Comparison of ENCODE assay signal across 1 cellular context in the genomic region with DNA sequence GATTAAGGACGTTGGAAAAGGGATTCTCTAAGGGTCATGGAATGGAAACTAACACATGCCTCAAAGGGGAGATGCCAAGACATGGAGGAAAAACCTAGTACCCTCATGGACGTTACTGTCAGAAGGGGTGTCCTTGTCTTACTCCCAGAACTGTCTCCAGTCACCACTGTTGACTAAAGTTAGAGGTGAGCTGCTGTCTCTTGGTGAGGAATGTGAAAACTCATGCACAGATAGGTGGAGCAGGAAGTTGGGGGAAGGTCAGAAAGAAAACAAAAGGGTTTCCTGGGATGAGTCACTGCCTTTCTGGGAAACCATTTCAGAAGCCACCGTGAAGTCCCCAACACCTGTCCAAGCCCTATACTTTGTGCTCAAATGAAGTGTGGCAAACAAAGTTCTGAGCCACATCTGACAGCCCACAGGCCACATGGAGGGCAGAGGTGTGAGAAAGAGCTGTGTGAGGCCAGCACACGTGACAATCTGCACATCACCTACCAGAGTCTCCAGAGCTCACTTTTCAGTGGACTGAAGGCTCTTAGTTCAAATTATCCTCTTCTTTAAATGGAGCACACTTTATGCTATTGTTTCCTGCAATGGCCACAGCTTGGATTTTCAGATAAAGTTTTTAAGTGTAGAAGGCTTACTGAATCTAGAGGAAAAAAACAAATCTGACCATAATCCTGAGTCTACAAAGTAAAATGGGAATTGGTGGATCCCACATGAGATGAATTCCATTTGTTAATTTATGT.
TF ChIP-seq lines count a peak whose summit lies in the region.

No MANE protein-coding gene starts in this region.

TF ChIP-seq in K562, 482 proteins besides CTCF, POLR2A, EP300 and RAD21 (continued from another document and continues in another):
- TF ChIP-seq HCFC1 (IDR thresholded peaks at IDR 0.05; ENCODE audit: low read depth, low read length) (no peak), HMGN3 (IDR thresholded peaks at IDR 0.05; ENCODE audit: borderline replicate concordance, extremely low read depth, insufficient read length, low read depth, low read length) (no peak), SMAD1 (IDR thresholded peaks at IDR 0.05; ENCODE audit: low read depth, low read length, partially characterized antibody) (no peak), HMG20A (CRISPR knock-in tag; conservative IDR thresholded peaks at IDR 0.05) (no peak), ZNF583 (CRISPR knock-in tag; IDR thresholded peaks at IDR 0.05) (peak; percentile 85; the same call in 1 of the 2 replicates), SRSF7 (optimal IDR thresholded peaks at IDR 0.05; ENCODE audit: low read depth, low read length) (no peak), SIN3B (IDR thresholded peaks at IDR 0.05; ENCODE audit: low read depth) (no peak), NFXL1 (CRISPR knock-in tag; IDR thresholded peaks at IDR 0.05) (no peak), ADNP (tag; IDR thresholded peaks at IDR 0.05) (no peak), ZSCAN29 (IDR thresholded peaks at IDR 0.05) (no peak), TFAM (CRISPR knock-in tag; conservative IDR thresholded peaks at IDR 0.05) (no peak), NCOA6 (IDR thresholded peaks at IDR 0.05) (peak; percentile 44; the same call in 1 of the 2 replicates), MYBL2 (IDR thresholded peaks at IDR 0.05; ENCODE audit: low read depth) (no peak), MYBL2 (CRISPR knock-in tag; IDR thresholded peaks at IDR 0.05; ENCODE audit: borderline replicate concordance) (no peak), KAT8 (IDR thresholded peaks at IDR 0.05; ENCODE audit: low read depth) (no peak), XRCC3 (IDR thresholded peaks at IDR 0.05) (no peak), ZBED1 (IDR thresholded peaks at IDR 0.05) (no peak), ZNF184 (CRISPR knock-in tag; IDR thresholded peaks at IDR 0.05) (no peak), PTRF (tag; IDR thresholded peaks at IDR 0.05) (no peak), MTA2 (IDR thresholded peaks at IDR 0.05; ENCODE audit: low read depth) (no peak), CBX3 (IDR thresholded peaks at IDR 0.05; ENCODE audit: borderline replicate concordance in 1 of 2, low read length in 2 of 2) (peak in 1 of 2 experiments; percentile 74; a peak in 1 of 3 replicates), PRPF4 (IDR thresholded peaks at IDR 0.05; ENCODE audit: insufficient read depth, low read depth, low read length, poor library complexity, severe bottlenecking) (no peak), TEAD4 (IDR thresholded peaks at IDR 0.05; ENCODE audit: low read length) (peak; percentile 70), TEAD4 (CRISPR knock-in tag; IDR thresholded peaks at IDR 0.05; ENCODE audit: borderline replicate concordance) (no peak), ZFX (CRISPR knock-in tag; IDR thresholded peaks at IDR 0.05) (no peak), HDAC6 (IDR thresholded peaks at IDR 0.05; ENCODE audit: low read depth, low read length) (no peak), TSC22D4 (tag; IDR thresholded peaks at IDR 0.05) (no peak), KAT7 (CRISPR knock-in tag; IDR thresholded peaks at IDR 0.05; ENCODE audit: borderline replicate concordance) (no peak), NEUROD1 (IDR thresholded peaks at IDR 0.05; ENCODE audit: borderline replicate concordance, low read depth, low read length, partially characterized antibody) (peak; percentile 46), ZNF146 (CRISPR knock-in tag; IDR thresholded peaks at IDR 0.05; ENCODE audit: unreplicated experiment) (no peak), PHF8 (IDR thresholded peaks at IDR 0.05; ENCODE audit: borderline replicate concordance, low read length) (no peak; the same call in 1 of the 2 replicates)
- TF ChIP-seq, protein P1, sequence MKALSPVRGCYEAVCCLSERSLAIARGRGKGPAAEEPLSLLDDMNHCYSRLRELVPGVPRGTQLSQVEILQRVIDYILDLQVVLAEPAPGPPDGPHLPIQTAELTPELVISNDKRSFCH (CRISPR knock-in tag; IDR thresholded peaks at IDR 0.05), result no peak
- TF ChIP-seq, protein P1 (tag; IDR thresholded peaks at IDR 0.05), result peak; percentile 80
- TF ChIP-seq, protein P2, sequence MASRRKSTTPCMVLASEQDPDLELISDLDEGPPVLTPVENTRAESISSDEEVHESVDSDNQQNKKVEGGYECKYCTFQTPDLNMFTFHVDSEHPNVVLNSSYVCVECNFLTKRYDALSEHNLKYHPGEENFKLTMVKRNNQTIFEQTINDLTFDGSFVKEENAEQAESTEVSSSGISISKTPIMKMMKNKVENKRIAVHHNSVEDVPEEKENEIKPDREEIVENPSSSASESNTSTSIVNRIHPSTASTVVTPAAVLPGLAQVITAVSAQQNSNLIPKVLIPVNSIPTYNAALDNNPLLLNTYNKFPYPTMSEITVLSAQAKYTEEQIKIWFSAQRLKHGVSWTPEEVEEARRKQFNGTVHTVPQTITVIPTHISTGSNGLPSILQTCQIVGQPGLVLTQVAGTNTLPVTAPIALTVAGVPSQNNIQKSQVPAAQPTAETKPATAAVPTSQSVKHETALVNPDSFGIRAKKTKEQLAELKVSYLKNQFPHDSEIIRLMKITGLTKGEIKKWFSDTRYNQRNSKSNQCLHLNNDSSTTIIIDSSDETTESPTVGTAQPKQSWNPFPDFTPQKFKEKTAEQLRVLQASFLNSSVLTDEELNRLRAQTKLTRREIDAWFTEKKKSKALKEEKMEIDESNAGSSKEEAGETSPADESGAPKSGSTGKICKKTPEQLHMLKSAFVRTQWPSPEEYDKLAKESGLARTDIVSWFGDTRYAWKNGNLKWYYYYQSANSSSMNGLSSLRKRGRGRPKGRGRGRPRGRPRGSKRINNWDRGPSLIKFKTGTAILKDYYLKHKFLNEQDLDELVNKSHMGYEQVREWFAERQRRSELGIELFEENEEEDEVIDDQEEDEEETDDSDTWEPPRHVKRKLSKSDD (conservative IDR thresholded peaks at IDR 0.05; ENCODE audit: low read length), result no peak
- TF ChIP-seq, protein P3, sequence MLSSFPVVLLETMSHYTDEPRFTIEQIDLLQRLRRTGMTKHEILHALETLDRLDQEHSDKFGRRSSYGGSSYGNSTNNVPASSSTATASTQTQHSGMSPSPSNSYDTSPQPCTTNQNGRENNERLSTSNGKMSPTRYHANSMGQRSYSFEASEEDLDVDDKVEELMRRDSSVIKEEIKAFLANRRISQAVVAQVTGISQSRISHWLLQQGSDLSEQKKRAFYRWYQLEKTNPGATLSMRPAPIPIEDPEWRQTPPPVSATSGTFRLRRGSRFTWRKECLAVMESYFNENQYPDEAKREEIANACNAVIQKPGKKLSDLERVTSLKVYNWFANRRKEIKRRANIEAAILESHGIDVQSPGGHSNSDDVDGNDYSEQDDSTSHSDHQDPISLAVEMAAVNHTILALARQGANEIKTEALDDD (IDR thresholded peaks at IDR 0.05), result peak; percentile 88
- TF ChIP-seq, protein P4, sequence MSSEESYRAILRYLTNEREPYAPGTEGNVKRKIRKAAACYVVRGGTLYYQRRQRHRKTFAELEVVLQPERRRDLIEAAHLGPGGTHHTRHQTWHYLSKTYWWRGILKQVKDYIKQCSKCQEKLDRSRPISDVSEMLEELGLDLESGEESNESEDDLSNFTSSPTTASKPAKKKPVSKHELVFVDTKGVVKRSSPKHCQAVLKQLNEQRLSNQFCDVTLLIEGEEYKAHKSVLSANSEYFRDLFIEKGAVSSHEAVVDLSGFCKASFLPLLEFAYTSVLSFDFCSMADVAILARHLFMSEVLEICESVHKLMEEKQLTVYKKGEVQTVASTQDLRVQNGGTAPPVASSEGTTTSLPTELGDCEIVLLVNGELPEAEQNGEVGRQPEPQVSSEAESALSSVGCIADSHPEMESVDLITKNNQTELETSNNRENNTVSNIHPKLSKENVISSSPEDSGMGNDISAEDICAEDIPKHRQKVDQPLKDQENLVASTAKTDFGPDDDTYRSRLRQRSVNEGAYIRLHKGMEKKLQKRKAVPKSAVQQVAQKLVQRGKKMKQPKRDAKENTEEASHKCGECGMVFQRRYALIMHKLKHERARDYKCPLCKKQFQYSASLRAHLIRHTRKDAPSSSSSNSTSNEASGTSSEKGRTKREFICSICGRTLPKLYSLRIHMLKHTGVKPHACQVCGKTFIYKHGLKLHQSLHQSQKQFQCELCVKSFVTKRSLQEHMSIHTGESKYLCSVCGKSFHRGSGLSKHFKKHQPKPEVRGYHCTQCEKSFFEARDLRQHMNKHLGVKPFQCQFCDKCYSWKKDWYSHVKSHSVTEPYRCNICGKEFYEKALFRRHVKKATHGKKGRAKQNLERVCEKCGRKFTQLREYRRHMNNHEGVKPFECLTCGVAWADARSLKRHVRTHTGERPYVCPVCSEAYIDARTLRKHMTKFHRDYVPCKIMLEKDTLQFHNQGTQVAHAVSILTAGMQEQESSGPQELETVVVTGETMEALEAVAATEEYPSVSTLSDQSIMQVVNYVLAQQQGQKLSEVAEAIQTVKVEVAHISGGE (CRISPR knock-in tag; IDR thresholded peaks at IDR 0.05), result no peak
- TF ChIP-seq, protein P5, sequence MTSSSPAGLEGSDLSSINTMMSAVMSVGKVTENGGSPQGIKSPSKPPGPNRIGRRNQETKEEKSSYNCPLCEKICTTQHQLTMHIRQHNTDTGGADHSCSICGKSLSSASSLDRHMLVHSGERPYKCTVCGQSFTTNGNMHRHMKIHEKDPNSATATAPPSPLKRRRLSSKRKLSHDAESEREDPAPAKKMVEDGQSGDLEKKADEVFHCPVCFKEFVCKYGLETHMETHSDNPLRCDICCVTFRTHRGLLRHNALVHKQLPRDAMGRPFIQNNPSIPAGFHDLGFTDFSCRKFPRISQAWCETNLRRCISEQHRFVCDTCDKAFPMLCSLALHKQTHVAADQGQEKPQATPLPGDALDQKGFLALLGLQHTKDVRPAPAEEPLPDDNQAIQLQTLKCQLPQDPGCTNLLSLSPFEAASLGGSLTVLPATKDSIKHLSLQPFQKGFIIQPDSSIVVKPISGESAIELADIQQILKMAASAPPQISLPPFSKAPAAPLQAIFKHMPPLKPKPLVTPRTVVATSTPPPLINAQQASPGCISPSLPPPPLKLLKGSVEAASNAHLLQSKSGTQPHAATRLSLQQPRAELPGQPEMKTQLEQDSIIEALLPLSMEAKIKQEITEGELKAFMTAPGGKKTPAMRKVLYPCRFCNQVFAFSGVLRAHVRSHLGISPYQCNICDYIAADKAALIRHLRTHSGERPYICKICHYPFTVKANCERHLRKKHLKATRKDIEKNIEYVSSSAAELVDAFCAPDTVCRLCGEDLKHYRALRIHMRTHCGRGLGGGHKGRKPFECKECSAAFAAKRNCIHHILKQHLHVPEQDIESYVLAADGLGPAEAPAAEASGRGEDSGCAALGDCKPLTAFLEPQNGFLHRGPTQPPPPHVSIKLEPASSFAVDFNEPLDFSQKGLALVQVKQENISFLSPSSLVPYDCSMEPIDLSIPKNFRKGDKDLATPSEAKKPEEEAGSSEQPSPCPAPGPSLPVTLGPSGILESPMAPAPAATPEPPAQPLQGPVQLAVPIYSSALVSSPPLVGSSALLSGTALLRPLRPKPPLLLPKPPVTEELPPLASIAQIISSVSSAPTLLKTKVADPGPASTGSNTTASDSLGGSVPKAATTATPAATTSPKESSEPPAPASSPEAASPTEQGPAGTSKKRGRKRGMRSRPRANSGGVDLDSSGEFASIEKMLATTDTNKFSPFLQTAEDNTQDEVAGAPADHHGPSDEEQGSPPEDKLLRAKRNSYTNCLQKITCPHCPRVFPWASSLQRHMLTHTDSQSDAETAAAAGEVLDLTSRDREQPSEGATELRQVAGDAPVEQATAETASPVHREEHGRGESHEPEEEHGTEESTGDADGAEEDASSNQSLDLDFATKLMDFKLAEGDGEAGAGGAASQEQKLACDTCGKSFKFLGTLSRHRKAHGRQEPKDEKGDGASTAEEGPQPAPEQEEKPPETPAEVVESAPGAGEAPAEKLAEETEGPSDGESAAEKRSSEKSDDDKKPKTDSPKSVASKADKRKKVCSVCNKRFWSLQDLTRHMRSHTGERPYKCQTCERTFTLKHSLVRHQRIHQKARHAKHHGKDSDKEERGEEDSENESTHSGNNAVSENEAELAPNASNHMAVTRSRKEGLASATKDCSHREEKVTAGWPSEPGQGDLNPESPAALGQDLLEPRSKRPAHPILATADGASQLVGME (CRISPR knock-in tag; IDR thresholded peaks at IDR 0.05), result peak; percentile 78; the same call in 1 of the 2 replicates
- TF ChIP-seq, protein P6, sequence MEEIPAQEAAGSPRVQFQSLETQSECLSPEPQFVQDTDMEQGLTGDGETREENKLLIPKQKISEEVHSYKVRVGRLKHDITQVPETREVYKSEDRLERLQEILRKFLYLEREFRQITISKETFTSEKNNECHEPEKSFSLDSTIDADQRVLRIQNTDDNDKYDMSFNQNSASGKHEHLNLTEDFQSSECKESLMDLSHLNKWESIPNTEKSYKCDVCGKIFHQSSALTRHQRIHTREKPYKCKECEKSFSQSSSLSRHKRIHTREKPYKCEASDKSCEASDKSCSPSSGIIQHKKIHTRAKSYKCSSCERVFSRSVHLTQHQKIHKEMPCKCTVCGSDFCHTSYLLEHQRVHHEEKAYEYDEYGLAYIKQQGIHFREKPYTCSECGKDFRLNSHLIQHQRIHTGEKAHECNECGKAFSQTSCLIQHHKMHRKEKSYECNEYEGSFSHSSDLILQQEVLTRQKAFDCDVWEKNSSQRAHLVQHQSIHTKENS (CRISPR knock-in tag; IDR thresholded peaks at IDR 0.05), result no peak
- TF ChIP-seq, protein P7, sequence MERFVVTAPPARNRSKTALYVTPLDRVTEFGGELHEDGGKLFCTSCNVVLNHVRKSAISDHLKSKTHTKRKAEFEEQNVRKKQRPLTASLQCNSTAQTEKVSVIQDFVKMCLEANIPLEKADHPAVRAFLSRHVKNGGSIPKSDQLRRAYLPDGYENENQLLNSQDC (CRISPR knock-in tag; IDR thresholded peaks at IDR 0.05), result no peak
- TF ChIP-seq, protein P8, sequence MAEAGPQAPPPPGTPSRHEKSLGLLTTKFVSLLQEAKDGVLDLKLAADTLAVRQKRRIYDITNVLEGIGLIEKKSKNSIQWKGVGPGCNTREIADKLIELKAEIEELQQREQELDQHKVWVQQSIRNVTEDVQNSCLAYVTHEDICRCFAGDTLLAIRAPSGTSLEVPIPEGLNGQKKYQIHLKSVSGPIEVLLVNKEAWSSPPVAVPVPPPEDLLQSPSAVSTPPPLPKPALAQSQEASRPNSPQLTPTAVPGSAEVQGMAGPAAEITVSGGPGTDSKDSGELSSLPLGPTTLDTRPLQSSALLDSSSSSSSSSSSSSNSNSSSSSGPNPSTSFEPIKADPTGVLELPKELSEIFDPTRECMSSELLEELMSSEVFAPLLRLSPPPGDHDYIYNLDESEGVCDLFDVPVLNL (CRISPR knock-in tag; IDR thresholded peaks at IDR 0.05; ENCODE audit: low read depth), result no peak
